ENCODE assay signal across 8 cellular contexts in genomic region chr2:135997380-135997779, GRCh38. TPM values are rescaled to one million over a fixed set of nuclear protein-coding genes. Genes with fewer than 3 reads are reported as not detected.
DNase-seq lines count a peak whose midpoint lies in the region; ATAC-seq, FAIRE-seq and TF ChIP-seq lines count a peak whose summit lies in the region.

No MANE protein-coding gene starts in this region.

- H3F3A ChIP-seq in SK-N-SH (replicated peaks; ENCODE audit: insufficient read depth) (no peaks in the 10 kb centered on the region), neural cell (ENCODE audit: insufficient read depth, low read length, poor library complexity, severe bottlenecking) (no peaks in the 10 kb centered on the region)

- H3K4me2 ChIP-seq in SK-N-SH (no peak overlapping the region), neural cell (ENCODE audit: low read length) (no peak overlapping the region)

- no peaks in the 10 kb centered on the region for H3K9me2 ChIP-seq in SK-N-SH
- no peaks in the 10 kb centered on the region for H3K9me2 ChIP-seq in neural cell (ENCODE audit: insufficient read depth, low read length)

- peaks cover 0 to 7% of the 10 kb centered on the region in 2 experiments; a peak in 1 of 4 replicates for H3K4me1 ChIP-seq in SK-N-SH (ENCODE audit: control insufficient read depth in 1 of 2, insufficient read depth in 2 of 2, low read depth in 1 of 2, low read length in 1 of 2)
- H3K4me1 ChIP-seq in ascending aorta: no peaks in the 10 kb centered on the region

- no peaks in the 10 kb centered on the region for H3K79me2 ChIP-seq in SK-N-SH (ENCODE audit: insufficient read depth)
- no peaks in the 10 kb centered on the region for H3K79me2 ChIP-seq in neural cell (replicated peaks; ENCODE audit: insufficient read depth, low read length)

- H3K4me3 ChIP-seq in SK-N-SH (ENCODE audit: low read depth in 2 of 2, low read length in 1 of 2) (no peak overlapping the region), neural cell (ENCODE audit: low read length) (no peak overlapping the region), coronary artery (no peak overlapping the region), ascending aorta (no peak overlapping the region)

- no peak for TF ChIP-seq EP300 in SK-N-SH (IDR thresholded peaks at IDR 0.05; ENCODE audit: borderline replicate concordance in 1 of 2, low read depth in 1 of 2, low read length in 1 of 2)
- TF ChIP-seq EP300 in neural cell (conservative IDR thresholded peaks at IDR 0.05; ENCODE audit: poor library complexity, severe bottlenecking): no peak

- H3K27me3 ChIP-seq in SK-N-SH (ENCODE audit: insufficient read depth): no peaks in the 10 kb centered on the region
- H3K27me3 ChIP-seq in neural cell (ENCODE audit: insufficient read depth, low read depth, low read length): no peaks in the 10 kb centered on the region
- H3K27me3 ChIP-seq in ascending aorta: no peaks in the 10 kb centered on the region

- peak; percentile 83 for DNase-seq in SK-N-SH
- DNase-seq in coronary artery (ENCODE audit: low spot score): no peak
- no peak for DNase-seq in urothelium cell line (ENCODE audit: low spot score)
- no peak for DNase-seq in ascending aorta (ENCODE audit: low spot score in 2 of 2)
- no peak for DNase-seq in HUDEP-2 (lab: John Stamatoyannopoulos, UW; ENCODE audit: unreplicated experiment in 76 of 76)

- no peaks in the 10 kb centered on the region for H3K9me3 ChIP-seq in SK-N-SH
- H3K9me3 ChIP-seq in neural cell (ENCODE audit: low read length): no peaks in the 10 kb centered on the region
- no peaks in the 10 kb centered on the region for H3K9me3 ChIP-seq in ascending aorta

- WGBS in SK-N-SH (ENCODE audit: low lambda C conversion rate): 84% methylated on average over 4 of the region's 5 CpGs

- H4K20me1 ChIP-seq in SK-N-SH (ENCODE audit: insufficient read depth) (no peaks in the 10 kb centered on the region), neural cell (ENCODE audit: insufficient read depth) (no peaks in the 10 kb centered on the region)

- POLR2A ChIA-PET in SK-N-SH (lab: Yijun Ruan, JAX): interaction anchor here (0.9 to 1.2 kb wide), 2 partner anchors 71 to 121 kb away, joined by 4 to 5 read pairs; partner anchors contain the start of gene CXCR4

- CTCF ChIA-PET in SK-N-SH (lab: Yijun Ruan, JAX): interaction anchor here (0.6 to 4.1 kb wide), 38 partner anchors 10 to 652 kb away, joined by 3 to 46 read pairs (median 4); partner anchors contain the start of genes CXCR4 and DARS1

- H3K36me3 ChIP-seq in SK-N-SH (replicated peaks in 1 of 2; ENCODE audit: control insufficient read depth in 1 of 2, insufficient read depth in 2 of 2, low read length in 1 of 2) (no peaks in the 10 kb centered on the region), neural cell (ENCODE audit: insufficient read depth, low read length) (no peaks in the 10 kb centered on the region), ascending aorta (no peaks in the 10 kb centered on the region)

- no peak for FAIRE-seq in urothelium cell line (lab: Jason Lieb, UNC)

- H3K9ac ChIP-seq in SK-N-SH (no peak overlapping the region), neural cell (ENCODE audit: low read length) (no peak overlapping the region)

- intact Hi-C loops in ascending aorta (cut with DNase I): no loop called here

- H3K27ac ChIP-seq in SK-N-SH (ENCODE audit: low read depth in 2 of 2, low read length in 1 of 2) (peak overlapping the region in 1 of 2 experiments; percentile 5; a peak in 1 of 4 replicates), neural cell (ENCODE audit: low read length) (no peak overlapping the region), coronary artery (no peak overlapping the region), ascending aorta (no peak overlapping the region)

- peak; percentile 62 for ATAC-seq in GM18867 (IDR thresholded peaks at IDR 0.05; ENCODE audit: unreplicated experiment)
- ATAC-seq in HG03045 (IDR thresholded peaks at IDR 0.05; ENCODE audit: unreplicated experiment): peak; percentile 51

- TF ChIP-seq RAD21 in SK-N-SH (IDR thresholded peaks at IDR 0.05; ENCODE audit: low read length) (peak; percentile 90), neural cell (conservative IDR thresholded peaks at IDR 0.05) (peak; percentile 21)

- TF ChIP-seq CTCF in SK-N-SH (IDR thresholded peaks at IDR 0.05): no peak
- TF ChIP-seq CTCF in neural cell (IDR thresholded peaks at IDR 0.05; ENCODE audit: poor library complexity, severe bottlenecking): no peak
- TF ChIP-seq CTCF in coronary artery (IDR thresholded peaks at IDR 0.05): no peak
- no peak for TF ChIP-seq CTCF in ascending aorta (IDR thresholded peaks at IDR 0.05)

- H2AFZ ChIP-seq in SK-N-SH (ENCODE audit: low read depth) (no peak overlapping the region), neural cell (ENCODE audit: low read depth, low read length) (no peak overlapping the region)

TF ChIP-seq in SK-N-SH, 30 proteins besides CTCF, POLR2A, EP300 and RAD21:
- TF ChIP-seq YY1 (IDR thresholded peaks at IDR 0.05; ENCODE audit: low read depth): no peak
- TF ChIP-seq SMC3 (IDR thresholded peaks at IDR 0.05; ENCODE audit: low read depth, low read length): peak; percentile 65; the same call in 1 of the 2 replicates

TF ChIP-seq in neural cell, 6 proteins besides CTCF, POLR2A, EP300 and RAD21:
- TF ChIP-seq, protein P1, sequence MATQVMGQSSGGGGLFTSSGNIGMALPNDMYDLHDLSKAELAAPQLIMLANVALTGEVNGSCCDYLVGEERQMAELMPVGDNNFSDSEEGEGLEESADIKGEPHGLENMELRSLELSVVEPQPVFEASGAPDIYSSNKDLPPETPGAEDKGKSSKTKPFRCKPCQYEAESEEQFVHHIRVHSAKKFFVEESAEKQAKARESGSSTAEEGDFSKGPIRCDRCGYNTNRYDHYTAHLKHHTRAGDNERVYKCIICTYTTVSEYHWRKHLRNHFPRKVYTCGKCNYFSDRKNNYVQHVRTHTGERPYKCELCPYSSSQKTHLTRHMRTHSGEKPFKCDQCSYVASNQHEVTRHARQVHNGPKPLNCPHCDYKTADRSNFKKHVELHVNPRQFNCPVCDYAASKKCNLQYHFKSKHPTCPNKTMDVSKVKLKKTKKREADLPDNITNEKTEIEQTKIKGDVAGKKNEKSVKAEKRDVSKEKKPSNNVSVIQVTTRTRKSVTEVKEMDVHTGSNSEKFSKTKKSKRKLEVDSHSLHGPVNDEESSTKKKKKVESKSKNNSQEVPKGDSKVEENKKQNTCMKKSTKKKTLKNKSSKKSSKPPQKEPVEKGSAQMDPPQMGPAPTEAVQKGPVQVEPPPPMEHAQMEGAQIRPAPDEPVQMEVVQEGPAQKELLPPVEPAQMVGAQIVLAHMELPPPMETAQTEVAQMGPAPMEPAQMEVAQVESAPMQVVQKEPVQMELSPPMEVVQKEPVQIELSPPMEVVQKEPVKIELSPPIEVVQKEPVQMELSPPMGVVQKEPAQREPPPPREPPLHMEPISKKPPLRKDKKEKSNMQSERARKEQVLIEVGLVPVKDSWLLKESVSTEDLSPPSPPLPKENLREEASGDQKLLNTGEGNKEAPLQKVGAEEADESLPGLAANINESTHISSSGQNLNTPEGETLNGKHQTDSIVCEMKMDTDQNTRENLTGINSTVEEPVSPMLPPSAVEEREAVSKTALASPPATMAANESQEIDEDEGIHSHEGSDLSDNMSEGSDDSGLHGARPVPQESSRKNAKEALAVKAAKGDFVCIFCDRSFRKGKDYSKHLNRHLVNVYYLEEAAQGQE (IDR thresholded peaks at IDR 0.05; ENCODE audit: borderline replicate concordance): no peak
- TF ChIP-seq TAF1 (IDR thresholded peaks at IDR 0.05; ENCODE audit: low read depth): no peak
- no peak for TF ChIP-seq MXI1 (conservative IDR thresholded peaks at IDR 0.05; ENCODE audit: poor library complexity, severe bottlenecking)
- TF ChIP-seq EZH2 (IDR thresholded peaks at IDR 0.05; ENCODE audit: borderline replicate concordance, insufficient read depth, low read length, poor library complexity, severe bottlenecking): no peak

RNA-seq across cellular contexts. Expression of gene DARS1, which starts 12.0 kb away (rescaled TPM):
- 52.2 and 68.8 TPM in 2 replicates for polyA plus RNA-seq in SK-N-SH (2012; rRNA removed)
- 75.8 and 92.7 TPM in 2 replicates for polyA plus RNA-seq in SK-N-SH (2012; cell fraction: cytosol; rRNA removed)
- 17.9 and 49.5 TPM in 2 replicates for polyA plus RNA-seq in SK-N-SH (2012; cell fraction: nucleus; rRNA removed)
- polyA plus RNA-seq in neural cell: 37.9 and 38.7 TPM in 2 replicates
- polyA minus RNA-seq in neural cell: 33.8 and 44.1 TPM in 2 replicates
- total RNA-seq in ascending aorta: 11.6 TPM
